In genomic region chr2:156752042-156752441, GRCh38 we compare ENCODE assay signal across 8 cellular contexts.
"Had no signal": no experiment of that assay in that cellular context is flagged by ENCODE, and none has a peak within 500 bp of the region (broad histone marks: within the 10 kb centered on the region; RNA-seq: fewer than 3 reads in every experiment).

No MANE protein-coding gene starts in this region.

- H3K9me3 ChIP-seq: HAP-1 had no signal

- DNase-seq: GM23248, GOT3, H7, HFFc6, KG1 had no signal

- ATAC-seq: HCT116 had no signal

- H3K4me1 ChIP-seq: HAP-1 had no signal

- H3K9ac ChIP-seq: GM23248 had no signal

- H3K27ac ChIP-seq: GM23248, HL-60 had no signal

- H3K36me3 ChIP-seq: HAP-1 had no signal

- H2AFZ ChIP-seq: GM23248 had no signal

- H3K4me3 ChIP-seq: GM23248, HAP-1 had no signal
